In genomic region chr5:67118050-67118620, GRCh38 we compare ENCODE assay signal across 1 cellular context.
TF ChIP-seq lines count a peak whose summit lies in the region.

No MANE protein-coding gene starts in this region.

TF ChIP-seq in GM23338, 12 proteins besides CTCF, POLR2A, EP300 and RAD21 (continued from another document):
- TF ChIP-seq, protein P1, sequence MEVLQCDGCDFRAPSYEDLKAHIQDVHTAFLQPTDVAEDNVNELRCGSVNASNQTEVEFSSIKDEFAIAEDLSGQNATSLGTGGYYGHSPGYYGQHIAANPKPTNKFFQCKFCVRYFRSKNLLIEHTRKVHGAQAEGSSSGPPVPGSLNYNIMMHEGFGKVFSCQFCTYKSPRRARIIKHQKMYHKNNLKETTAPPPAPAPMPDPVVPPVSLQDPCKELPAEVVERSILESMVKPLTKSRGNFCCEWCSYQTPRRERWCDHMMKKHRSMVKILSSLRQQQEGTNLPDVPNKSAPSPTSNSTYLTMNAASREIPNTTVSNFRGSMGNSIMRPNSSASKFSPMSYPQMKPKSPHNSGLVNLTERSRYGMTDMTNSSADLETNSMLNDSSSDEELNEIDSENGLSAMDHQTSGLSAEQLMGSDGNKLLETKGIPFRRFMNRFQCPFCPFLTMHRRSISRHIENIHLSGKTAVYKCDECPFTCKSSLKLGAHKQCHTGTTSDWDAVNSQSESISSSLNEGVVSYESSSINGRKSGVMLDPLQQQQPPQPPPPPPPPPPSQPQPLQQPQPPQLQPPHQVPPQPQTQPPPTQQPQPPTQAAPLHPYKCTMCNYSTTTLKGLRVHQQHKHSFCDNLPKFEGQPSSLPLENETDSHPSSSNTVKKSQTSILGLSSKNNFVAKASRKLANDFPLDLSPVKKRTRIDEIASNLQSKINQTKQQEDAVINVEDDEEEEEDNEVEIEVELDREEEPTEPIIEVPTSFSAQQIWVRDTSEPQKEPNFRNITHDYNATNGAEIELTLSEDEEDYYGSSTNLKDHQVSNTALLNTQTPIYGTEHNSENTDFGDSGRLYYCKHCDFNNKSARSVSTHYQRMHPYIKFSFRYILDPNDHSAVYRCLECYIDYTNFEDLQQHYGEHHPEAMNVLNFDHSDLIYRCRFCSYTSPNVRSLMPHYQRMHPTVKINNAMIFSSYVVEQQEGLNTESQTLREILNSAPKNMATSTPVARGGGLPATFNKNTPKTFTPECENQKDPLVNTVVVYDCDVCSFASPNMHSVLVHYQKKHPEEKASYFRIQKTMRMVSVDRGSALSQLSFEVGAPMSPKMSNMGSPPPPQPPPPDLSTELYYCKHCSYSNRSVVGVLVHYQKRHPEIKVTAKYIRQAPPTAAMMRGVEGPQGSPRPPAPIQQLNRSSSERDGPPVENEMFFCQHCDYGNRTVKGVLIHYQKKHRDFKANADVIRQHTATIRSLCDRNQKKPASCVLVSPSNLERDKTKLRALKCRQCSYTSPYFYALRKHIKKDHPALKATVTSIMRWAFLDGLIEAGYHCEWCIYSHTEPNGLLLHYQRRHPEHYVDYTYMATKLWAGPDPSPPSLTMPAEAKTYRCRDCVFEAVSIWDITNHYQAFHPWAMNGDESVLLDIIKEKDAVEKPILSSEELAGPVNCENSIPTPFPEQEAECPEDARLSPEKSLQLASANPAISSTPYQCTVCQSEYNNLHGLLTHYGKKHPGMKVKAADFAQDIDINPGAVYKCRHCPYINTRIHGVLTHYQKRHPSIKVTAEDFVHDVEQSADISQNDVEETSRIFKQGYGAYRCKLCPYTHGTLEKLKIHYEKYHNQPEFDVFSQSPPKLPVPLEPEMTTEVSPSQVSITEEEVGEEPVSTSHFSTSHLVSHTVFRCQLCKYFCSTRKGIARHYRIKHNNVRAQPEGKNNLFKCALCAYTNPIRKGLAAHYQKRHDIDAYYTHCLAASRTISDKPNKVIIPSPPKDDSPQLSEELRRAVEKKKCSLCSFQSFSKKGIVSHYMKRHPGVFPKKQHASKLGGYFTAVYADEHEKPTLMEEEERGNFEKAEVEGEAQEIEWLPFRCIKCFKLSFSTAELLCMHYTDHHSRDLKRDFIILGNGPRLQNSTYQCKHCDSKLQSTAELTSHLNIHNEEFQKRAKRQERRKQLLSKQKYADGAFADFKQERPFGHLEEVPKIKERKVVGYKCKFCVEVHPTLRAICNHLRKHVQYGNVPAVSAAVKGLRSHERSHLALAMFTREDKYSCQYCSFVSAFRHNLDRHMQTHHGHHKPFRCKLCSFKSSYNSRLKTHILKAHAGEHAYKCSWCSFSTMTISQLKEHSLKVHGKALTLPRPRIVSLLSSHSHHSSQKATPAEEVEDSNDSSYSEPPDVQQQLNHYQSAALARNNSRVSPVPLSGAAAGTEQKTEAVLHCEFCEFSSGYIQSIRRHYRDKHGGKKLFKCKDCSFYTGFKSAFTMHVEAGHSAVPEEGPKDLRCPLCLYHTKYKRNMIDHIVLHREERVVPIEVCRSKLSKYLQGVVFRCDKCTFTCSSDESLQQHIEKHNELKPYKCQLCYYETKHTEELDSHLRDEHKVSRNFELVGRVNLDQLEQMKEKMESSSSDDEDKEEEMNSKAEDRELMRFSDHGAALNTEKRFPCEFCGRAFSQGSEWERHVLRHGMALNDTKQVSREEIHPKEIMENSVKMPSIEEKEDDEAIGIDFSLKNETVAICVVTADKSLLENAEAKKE (CRISPR knock-in tag; IDR thresholded peaks at IDR 0.05): no peak
- TF ChIP-seq REST (IDR thresholded peaks at IDR 0.05; ENCODE audit: unreplicated experiment) (no peak), ZNF114 (CRISPR knock-in tag; IDR thresholded peaks at IDR 0.05) (no peak), JUNB (IDR thresholded peaks at IDR 0.05; ENCODE audit: unreplicated experiment) (no peak), NANOG (IDR thresholded peaks at IDR 0.05; ENCODE audit: borderline replicate concordance) (no peak)
